Comparison of ENCODE assay signal across 8 cellular contexts in genomic region chrX:63560601-63561218, GRCh38.
DNase-seq lines count a peak whose midpoint lies in the region; ATAC-seq and TF ChIP-seq lines count a peak whose summit lies in the region.

No MANE protein-coding gene starts in this region.

- peak overlapping the region in 34 of 59 donors; percentile 6 to 79 (median 42) for H3K27ac ChIP-seq in dorsolateral prefrontal cortex
- peak overlapping the region in 2 of 3 donors; percentile 2 to 31 for H3K27ac ChIP-seq in right lobe of liver

- CTCF ChIA-PET in BJ (lab: Yijun Ruan, JAX) = no interaction called here

- POLR2A ChIA-PET in BJ (lab: Charles Lee) = no interaction called here

- TF ChIP-seq CTCF in BJ (IDR thresholded peaks at IDR 0.05; ENCODE audit: insufficient read depth, low read depth, low read length) (no peak), dorsolateral prefrontal cortex (IDR thresholded peaks at IDR 0.05 in 54 of 56, conservative IDR thresholded peaks at IDR 0.05 in 2 of 56; ENCODE audit: low read depth in 1 of 56, partially characterized antibody in 56 of 56) (peak in 1 of 56 donors; percentile 7), right lobe of liver (IDR thresholded peaks at IDR 0.05) (no peak)

- H3K4me3 ChIP-seq in BJ (ENCODE audit: low read depth, low read length) (peak overlapping the region; percentile 74), dorsolateral prefrontal cortex (peak overlapping the region; percentile 38 to 79 (median 63)), right lobe of liver (peak overlapping the region; percentile 45 to 66 (median 54))

- no peak for TF ChIP-seq POLR2A in right lobe of liver (IDR thresholded peaks at IDR 0.05)

- intact Hi-C loops in dorsolateral prefrontal cortex (cut with DNase I) (no loop called here), right lobe of liver (cut with DNase I) (no loop called here)

- H3K9me3 ChIP-seq in right lobe of liver = no peaks in the 10 kb centered on the region

- H3K36me3 ChIP-seq in BJ (ENCODE audit: control insufficient read depth, insufficient read depth, low read length) (no peaks in the 10 kb centered on the region), right lobe of liver (no peaks in the 10 kb centered on the region)

- peak; percentile 89 for ATAC-seq in HG03439 (IDR thresholded peaks at IDR 0.05; ENCODE audit: unreplicated experiment)
- ATAC-seq in right lobe of liver = peak; percentile 95 to 99 (median 97)

- WGBS in right lobe of liver (ENCODE audit: insufficient coverage, low coverage, low lambda C conversion rate, missing lambda C conversion rate) = 7% methylated on average over 18 of the region's 20 CpGs

- DNase-seq in BJ (ENCODE audit: low read depth) (peak; percentile 8), GM19238 (ENCODE audit: insufficient read length, low spot score) (peak; percentile 24), NCI-H510A treated with DMSO at 0.1 percent for 48 hours (lab: John Stamatoyannopoulos, UW) (peak; percentile 51), dorsolateral prefrontal cortex (peak; percentile 22 to 74 (median 60)), right lobe of liver (peak; percentile 53 to 77 (median 67))
- DNase-seq in activated CD4-positive, alpha-beta T cell treated with anti-CD3 and anti-CD28 coated beads, Interleukin-2, amount 50 U/mL, for 1 hour = peak; percentile 30
- DNase-seq in stimulated activated CD4-positive, alpha-beta T cell treated with anti-CD3 and anti-CD28 coated beads, Interleukin-4, amount 100 ng/mL, for 24 hours = peak; percentile 57

- H3K27me3 ChIP-seq in BJ (ENCODE audit: control insufficient read depth, insufficient read depth, low read length) (no peaks in the 10 kb centered on the region), dorsolateral prefrontal cortex (peaks cover 0 to 31% (median 3%) of the 10 kb centered on the region in 45 donors), right lobe of liver (no peaks in the 10 kb centered on the region)

- H3K4me1 ChIP-seq in right lobe of liver = no peaks in the 10 kb centered on the region

Comparison
In these comparisons a context has a peak if more than half of its experiments do, and no peak if none do; other contexts are left out.
1. Peak in every context shown above with its lines: DNase-seq, ATAC-seq, H3K4me3 ChIP-seq and H3K27ac ChIP-seq.
2. DNase-seq: peak in every context shown above with its lines; median percentile 67 in right lobe of liver; 60 in dorsolateral prefrontal cortex; 57 in stimulated activated CD4-positive, alpha-beta T cell treated with anti-CD3 and anti-CD28 coated beads, Interleukin-4, amount 100 ng/mL, for 24 hours; 51 in NCI-H510A treated with DMSO at 0.1 percent for 48 hours; 30 in activated CD4-positive, alpha-beta T cell treated with anti-CD3 and anti-CD28 coated beads, Interleukin-2, amount 50 U/mL, for 1 hour; 24 in GM19238; 8 in BJ.